ENCODE assay signal across 10 cellular contexts in genomic region chr11:17206448-17206847, GRCh38. TPM values are rescaled to one million over a fixed set of nuclear protein-coding genes. Genes with fewer than 3 reads are reported as not detected.
DNase-seq lines count a peak whose midpoint lies in the region; ATAC-seq and TF ChIP-seq lines count a peak whose summit lies in the region.
"Had no signal": no experiment of that assay in that cellular context is flagged by ENCODE, and none has a peak within 500 bp of the region (broad histone marks: within the 10 kb centered on the region; RNA-seq: fewer than 3 reads in every experiment).

No MANE protein-coding gene starts in this region.

- H2BK120ac ChIP-seq in mesenchymal stem cell (ENCODE audit: low read depth, low read length): no peak overlapping the region

- intact Hi-C loops in heart right ventricle (cut with DNase I) (loop anchor here in 4 of 10 donors (5.0 kb wide), 3 partner anchors 44 to 129 kb away; partner anchors contain the start of gene RPS13 (in 4 of the 4)), left ventricle myocardium superior (cut with micrococcal nuclease) (no loop called here), aorta (cut with DNase I) (loop anchor here (5.0 to 10.0 kb wide), 5 partner anchors 44 to 148 kb away; partner anchors contain the start of genes NUCB2 (in 2 of the 2), NCR3LG1 (in 1 of the 2) and RPS13 (in 1 of the 2))

- no peak overlapping the region for H4K8ac ChIP-seq in mesenchymal stem cell (ENCODE audit: low read length)

- no peak overlapping the region for H3K14ac ChIP-seq in mesenchymal stem cell (ENCODE audit: low read length in 2 of 2)

- peaks cover 3 to 57% (median 35%) of the 10 kb centered on the region in 9 donors for H3K4me1 ChIP-seq in heart right ventricle
- no peaks in the 10 kb centered on the region for H3K4me1 ChIP-seq in mesenchymal stem cell (ENCODE audit: control insufficient read depth, insufficient read depth, low read depth, low read length)
- H3K4me1 ChIP-seq in aorta (ENCODE audit: control insufficient read depth in 1 of 2, insufficient read depth in 2 of 2, low read length in 2 of 2): no peaks in the 10 kb centered on the region

- H2BK5ac ChIP-seq in mesenchymal stem cell (ENCODE audit: low read depth, low read length, poor library complexity, severe bottlenecking): no peak overlapping the region

- no peak overlapping the region for H4K91ac ChIP-seq in mesenchymal stem cell (ENCODE audit: low read length)

- H3K27ac ChIP-seq in heart right ventricle (peak overlapping the region in 7 of 10 donors; percentile 91 to 98 (median 96)), mesenchymal stem cell (ENCODE audit: low read length, poor library complexity, severe bottlenecking) (no peak overlapping the region), aorta (ENCODE audit: low read depth in 1 of 2, low read length in 2 of 2) (no peak overlapping the region)

- H2AK5ac ChIP-seq in mesenchymal stem cell (ENCODE audit: low read length, severe bottlenecking): no peak overlapping the region

- ATAC-seq in heart right ventricle (no peak), left ventricle myocardium superior (no peak), aorta (ENCODE audit: low FRiP score) (no peak), HG03025 (IDR thresholded peaks at IDR 0.05; ENCODE audit: low FRiP score, unreplicated experiment) (no peak), GM18520 (IDR thresholded peaks at IDR 0.05; ENCODE audit: unreplicated experiment) (no peak)

- H3K9ac ChIP-seq in mesenchymal stem cell (ENCODE audit: low read length): peak overlapping the region; percentile 95

- no peak overlapping the region for H2BK15ac ChIP-seq in mesenchymal stem cell (ENCODE audit: low read depth, poor library complexity, severe bottlenecking)

- peaks cover 4% of the 10 kb centered on the region for H3K79me1 ChIP-seq in mesenchymal stem cell (replicated peaks; ENCODE audit: low read length, poor library complexity, severe bottlenecking)

- 58 to 62% methylated on average over 3 of the region's 3 CpGs for WGBS in heart right ventricle, 2 donors
- 65% methylated on average over 3 of the region's 3 CpGs for WGBS in mesenchymal stem cell
- WGBS in aorta, 2 donors: 52 to 55% methylated on average over 3 of the region's 3 CpGs

- H3K9me3 Mint-ChIP-seq in brain: no peaks in the 10 kb centered on the region

- H2BK12ac ChIP-seq in mesenchymal stem cell (ENCODE audit: low read length in 2 of 2): no peak overlapping the region

- no peak overlapping the region for H3K23ac ChIP-seq in mesenchymal stem cell (ENCODE audit: low read length in 2 of 2)

- DNase-seq in heart right ventricle (no peak), left ventricle myocardium superior (no peak), mesenchymal stem cell (no peak), aorta (no peak)
- DNase-seq in stimulated activated CD4-positive, alpha-beta T cell treated with anti-CD3 and anti-CD28 coated beads, Interleukin-12 subunit alpha, Interleukin-12 subunit beta, amount 100 ng/mL, for 4 hours: no peak
- DNase-seq: activated CD4-positive, alpha-beta T cell treated with anti-CD3 and anti-CD28 coated beads, Interleukin-2, amount 50 U/mL, for 4 hours had no signal

- no peak overlapping the region for H2AFZ ChIP-seq in mesenchymal stem cell (ENCODE audit: low read depth, low read length)

- H3K18ac ChIP-seq in mesenchymal stem cell (ENCODE audit: low read depth in 1 of 2, low read length in 2 of 2): no peak overlapping the region

- H3K9me3 ChIP-seq in heart right ventricle (no peaks in the 10 kb centered on the region), mesenchymal stem cell (ENCODE audit: control insufficient read depth, low read length) (no peaks in the 10 kb centered on the region), aorta (ENCODE audit: control insufficient read depth, low read length) (no peaks in the 10 kb centered on the region)
- H3K9me3 ChIP-seq: neutrophil had no signal

- no peak overlapping the region for H3K4ac ChIP-seq in mesenchymal stem cell (ENCODE audit: low read depth in 1 of 2, low read length in 2 of 2)

- peak overlapping the region; percentile 97 for H3K4me2 ChIP-seq in mesenchymal stem cell (ENCODE audit: low read length, poor library complexity, severe bottlenecking)

- TF ChIP-seq CTCF in heart right ventricle (IDR thresholded peaks at IDR 0.05) (no peak), brain (conservative IDR thresholded peaks at IDR 0.05) (no peak)

- H3K4me1 Mint-ChIP-seq in brain: peaks cover 63% of the 10 kb centered on the region

- H3K27me3 Mint-ChIP-seq in brain: peaks cover 4% of the 10 kb centered on the region

- H3K27me3 ChIP-seq in heart right ventricle (no peaks in the 10 kb centered on the region), mesenchymal stem cell (ENCODE audit: control insufficient read depth in 1 of 2, insufficient read depth in 1 of 2, low read length in 2 of 2) (no peaks in the 10 kb centered on the region), aorta (ENCODE audit: control insufficient read depth in 1 of 2, insufficient read depth in 2 of 2, low read length in 1 of 2) (no peaks in the 10 kb centered on the region)

- H3K36me3 ChIP-seq in heart right ventricle (peaks cover 0 to 21% (median 0%) of the 10 kb centered on the region in 9 donors), mesenchymal stem cell (ENCODE audit: control insufficient read depth in 1 of 2, insufficient read depth in 2 of 2, low read depth in 1 of 2, low read length in 2 of 2) (peaks cover 0 to 14% of the 10 kb centered on the region in 2 experiments), aorta (ENCODE audit: control insufficient read depth in 1 of 2, insufficient read depth in 2 of 2, low read length in 1 of 2) (no peaks in the 10 kb centered on the region)
- H3K36me3 ChIP-seq: neutrophil had no signal

- H3K4me3 ChIP-seq in heart right ventricle (peak overlapping the region in 9 of 10 donors; percentile 77 to 96 (median 93)), mesenchymal stem cell (ENCODE audit: insufficient read depth in 1 of 2, low read depth in 1 of 2, low read length in 2 of 2) (peak overlapping the region in 1 of 2 experiments; percentile 87), aorta (ENCODE audit: low read length in 2 of 2) (peak overlapping the region; percentile 59 to 68)

- peak overlapping the region; percentile 94 to 98 (median 98) for H3K4me3 Mint-ChIP-seq in brain

- peaks cover 31% of the 10 kb centered on the region for H3K36me3 Mint-ChIP-seq in brain

- H3K27ac Mint-ChIP-seq in brain: peak overlapping the region; percentile 91 to 99 (median 97)

RNA-seq across cellular contexts. Expression of gene PIK3C2A, which starts 1.3 kb away (rescaled TPM):
- total RNA-seq in heart right ventricle (10 to 100 TPM; 29.9 to 43.7 (median 32.7) TPM), left ventricle myocardium superior (32.9 TPM), aorta (100 to 1,000 TPM; 100 to 110 TPM)
- polyA plus RNA-seq in heart right ventricle (10 to 100 TPM in 1 of 2 donors, 1 to 10 TPM in 1; 6.7 to 17.9 TPM), brain (ENCODE audit: insufficient read depth, low read depth, low replicate concordance) (2.2 TPM), aorta (10 to 100 TPM; 12.1 to 16.3 TPM)
- polyA plus RNA-seq in mesenchymal stem cell (2013, experiment 1 of 2): 28.6 TPM
- polyA plus RNA-seq in mesenchymal stem cell (2013, experiment 2 of 2): 29.8 TPM

Comparison
In these comparisons a context has a peak if more than half of its experiments do, and no peak if none do; other contexts are left out.
1. H3K27ac ChIP-seq: peak in heart right ventricle (7 of 10); none in mesenchymal stem cell (single experiment) and aorta (0 of 2).